In genomic region chr4:8427761-8428287, GRCh38 we compare ENCODE assay signal across 8 cellular contexts. TPM values are rescaled to one million over a fixed set of nuclear protein-coding genes. Genes with fewer than 3 reads are reported as not detected.
DNase-seq lines count a peak whose midpoint lies in the region; ATAC-seq and TF ChIP-seq lines count a peak whose summit lies in the region.

No MANE protein-coding gene starts in this region.

- no peaks in the 10 kb centered on the region for H3K36me3 ChIP-seq in iPS DF 6.9 (ENCODE audit: control insufficient read depth, insufficient read depth, low read length)

- H3K27me3 ChIP-seq in iPS DF 6.9 (ENCODE audit: control insufficient read depth, insufficient read depth, low read length): no peaks in the 10 kb centered on the region

- H3K4me3 ChIP-seq in HFF-Myc (replicated peaks; ENCODE audit: low read depth, low read length) (peak overlapping the region; percentile 70), iPS DF 6.9 (ENCODE audit: low read length) (peak overlapping the region; percentile 84), skeletal muscle cell (ENCODE audit: low read depth, low read length) (peak overlapping the region; percentile 64)

- DNase-seq in activated CD4-positive, alpha-beta T cell treated with anti-CD3 and anti-CD28 coated beads for 36 hours: no peak
- no peak for DNase-seq in activated CD4-positive, alpha-beta T cell treated with anti-CD3 and anti-CD28 coated beads, Interleukin-2, amount 50 U/mL, for 4 hours
- DNase-seq in HFF-Myc (ENCODE audit: extremely low read depth, low read depth) (no peak), M059J (ENCODE audit: low read depth) (peak; percentile 42), amniotic epithelial cell (ENCODE audit: low read depth) (peak; percentile 43), iPS DF 6.9 (ENCODE audit: low read depth, low spot score) (no peak), skeletal muscle cell (ENCODE audit: low read depth) (peak; percentile 11)
- DNase-seq in effector CD8-positive, alpha-beta T cell (lab: John Stamatoyannopoulos, UW): no peak

- ATAC-seq in activated CD4-positive, alpha-beta T cell treated with anti-CD3 and anti-CD28 coated beads for 36 hours: peak; percentile 32

- no peak for TF ChIP-seq CTCF in HFF-Myc (IDR thresholded peaks at IDR 0.05; ENCODE audit: low read depth, low read length, missing control alignments)

- H3K9me3 ChIP-seq in iPS DF 6.9 (ENCODE audit: control insufficient read depth, insufficient read depth, low read length): no peaks in the 10 kb centered on the region

- CTCF ChIA-PET in activated CD4-positive, alpha-beta T cell treated with anti-CD3 and anti-CD28 coated beads for 36 hours (lab: Charles Lee): interaction anchor here (1.0 to 1.5 kb wide), 7 partner anchors 8 to 40 kb away, joined by 3 to 6 read pairs (median 3); no protein-coding TSS in a partner anchor

- H3K36me3 Mint-ChIP-seq in activated CD4-positive, alpha-beta T cell treated with anti-CD3 and anti-CD28 coated beads for 36 hours (ENCODE audit: low read depth): peaks cover 2% of the 10 kb centered on the region

- H3K4me3 Mint-ChIP-seq in activated CD4-positive, alpha-beta T cell treated with anti-CD3 and anti-CD28 coated beads for 36 hours: peak overlapping the region; percentile 93

- no peaks in the 10 kb centered on the region for H3K9me3 Mint-ChIP-seq in activated CD4-positive, alpha-beta T cell treated with anti-CD3 and anti-CD28 coated beads for 36 hours (ENCODE audit: low read depth)

- no peaks in the 10 kb centered on the region for H3K4me1 ChIP-seq in iPS DF 6.9 (ENCODE audit: control insufficient read depth, insufficient read depth, low read length)

- POLR2A ChIA-PET in activated CD4-positive, alpha-beta T cell treated with anti-CD3 and anti-CD28 coated beads for 36 hours (lab: Charles Lee): interaction anchor here (1.8 kb wide), 1 partner anchor 8 kb away, joined by 8 read pairs; no protein-coding TSS in a partner anchor

- no peaks in the 10 kb centered on the region for H3K27me3 Mint-ChIP-seq in activated CD4-positive, alpha-beta T cell treated with anti-CD3 and anti-CD28 coated beads for 36 hours

- WGBS in iPS DF 6.9 (ENCODE audit: insufficient coverage, insufficient read length): no CpG with 5 or more reads among the region's 21 CpGs

- peak overlapping the region; percentile 91 for H3K27ac Mint-ChIP-seq in activated CD4-positive, alpha-beta T cell treated with anti-CD3 and anti-CD28 coated beads for 36 hours

- peaks cover 23% of the 10 kb centered on the region for H3K4me1 Mint-ChIP-seq in activated CD4-positive, alpha-beta T cell treated with anti-CD3 and anti-CD28 coated beads for 36 hours

- H3K27ac ChIP-seq in iPS DF 6.9 (ENCODE audit: low read length): no peak overlapping the region

- intact Hi-C loops in activated CD4-positive, alpha-beta T cell treated with anti-CD3 and anti-CD28 coated beads for 36 hours (cut with DNase I, micrococcal nuclease): loop anchor here (1.0 to 10.0 kb wide), 3 partner anchors 12 to 573 kb away; partner anchors contain the start of genes ACOX3 (in 2 of the 2), TRMT44 (in 2 of the 2) and ABLIM2 (in 1 of the 2)

RNA-seq across cellular contexts. Expression of gene ACOX3, which starts 12.7 kb away (rescaled TPM):
- 10 to 100 TPM; 20.5 to 29.3 TPM for total RNA-seq in activated CD4-positive, alpha-beta T cell treated with anti-CD3 and anti-CD28 coated beads for 36 hours
- 16.1 and 24.1 TPM in 2 replicates for total RNA-seq in M059J (2014; rRNA removed; shearing (Covaris generic))

RNA-seq across cellular contexts. Expression of gene TRMT44, which starts 12.8 kb away (rescaled TPM):
- total RNA-seq in activated CD4-positive, alpha-beta T cell treated with anti-CD3 and anti-CD28 coated beads for 36 hours: 10 to 100 TPM; 20.1 to 24.5 TPM
- total RNA-seq in M059J (2014; rRNA removed; shearing (Covaris generic)): 5.3 and 8.7 TPM in 2 replicates

Comparison
In these comparisons a context has a peak if more than half of its experiments do, and no peak if none do; other contexts are left out.
1. DNase-seq: peak in M059J (single experiment), amniotic epithelial cell (single experiment) and skeletal muscle cell (single experiment); none in activated CD4-positive, alpha-beta T cell treated with anti-CD3 and anti-CD28 coated beads for 36 hours (single experiment), activated CD4-positive, alpha-beta T cell treated with anti-CD3 and anti-CD28 coated beads, Interleukin-2, amount 50 U/mL, for 4 hours (0 of 2), HFF-Myc (single experiment), iPS DF 6.9 (single experiment) and effector CD8-positive, alpha-beta T cell (single experiment).
2. Peak in every context shown above with its lines, with median percentiles within 50 percentile points of each other: H3K4me3 ChIP-seq.